ENCODE assay signal across 32 cellular contexts in the genomic region with DNA sequence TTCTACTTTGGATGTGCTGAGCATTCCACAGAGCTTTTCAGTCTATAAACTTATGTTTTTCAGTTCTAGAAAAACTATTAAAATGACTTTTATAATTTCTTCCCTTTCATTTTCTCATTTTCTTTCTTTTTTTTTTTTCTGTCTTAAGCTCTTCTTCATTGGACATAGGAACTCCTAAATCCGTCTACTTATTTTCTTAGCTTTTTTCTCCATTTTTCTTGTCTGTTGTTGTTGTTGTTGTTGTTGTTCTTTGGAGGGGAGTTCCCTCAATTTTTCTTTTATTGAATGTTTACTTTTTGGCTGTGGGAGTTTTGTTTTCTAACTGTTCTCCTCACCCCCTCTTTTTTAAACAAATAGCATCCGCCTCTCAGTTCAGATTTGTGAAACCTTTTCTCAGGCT. TPM values are rescaled to one million over a fixed set of nuclear protein-coding genes. Genes with fewer than 3 reads are reported as not detected.
DNase-seq lines count a peak whose midpoint lies in the region; ATAC-seq, FAIRE-seq and TF ChIP-seq lines count a peak whose summit lies in the region.
"Had no signal": no experiment of that assay in that cellular context is flagged by ENCODE, and none has a peak within 500 bp of the region (broad histone marks: within the 10 kb centered on the region; RNA-seq: fewer than 3 reads in every experiment).

No MANE protein-coding gene starts in this region.

- TF ChIP-seq EP300 in HepG2 (IDR thresholded peaks at IDR 0.05; ENCODE audit: low read depth in 2 of 2, low read length in 2 of 2): no peak
- TF ChIP-seq EP300 in HepG2 (CRISPR knock-in tag; IDR thresholded peaks at IDR 0.05; ENCODE audit: borderline replicate concordance): no peak
- no peak for TF ChIP-seq EP300 in K562 (IDR thresholded peaks at IDR 0.05; ENCODE audit: low read length)

- peaks cover 99% of the 10 kb centered on the region for H3K79me2 ChIP-seq in HepG2 (ENCODE audit: insufficient read depth, low read length)
- H3K79me2 ChIP-seq in K562 (ENCODE audit: control insufficient read depth, insufficient read depth, low read length): peaks cover 95% of the 10 kb centered on the region

- POLR2A ChIA-PET in HepG2 (lab: Yijun Ruan, JAX) (no interaction called here), K562 (lab: Yijun Ruan, JAX) (no interaction called here), RWPE1 (lab: Yijun Ruan, JAX; ENCODE audit: low non-redundant PET) (no interaction called here)

- in situ Hi-C loops in HepG2 (cut with HindIII; ENCODE audit: extremely low pct_ligation_motif_present, low pct_unique_long_range_greater_than_20kb): no loop called here
- in situ Hi-C loops in K562 (cut with MboI): no loop called here

- no peaks in the 10 kb centered on the region for H3K36me3 Mint-ChIP-seq in T-helper 17 cell (ENCODE audit: low read depth)
- H3K36me3 Mint-ChIP-seq: activated naive CD4-positive, alpha-beta T cell treated with anti-CD3 and anti-CD28 coated beads, Interleukin-2, amount 50 U/mL, for 72 hours; CD8-positive, alpha-beta T cell had no signal

- intact Hi-C loops in HepG2 (cut with micrococcal nuclease; ENCODE audit: unreplicated experiment) (loop anchor here (5.0 kb wide), 1 partner anchor 136 kb away; no protein-coding TSS in a partner anchor), right lobe of liver (cut with DNase I) (no loop called here), K562 (cut with micrococcal nuclease) (loop anchor here (5.0 to 10.0 kb wide), 2 partner anchors 68 to 89 kb away; partner anchors contain the start of gene RTTN)

- no peaks in the 10 kb centered on the region for H3K9me1 ChIP-seq in K562 (ENCODE audit: control insufficient read depth, insufficient read depth, low read length)

- no peak for TF ChIP-seq POLR2A in HepG2 (IDR thresholded peaks at IDR 0.05; ENCODE audit: insufficient read depth in 1 of 2, low read depth in 2 of 2, low read length in 2 of 2)
- TF ChIP-seq POLR2A in right lobe of liver (IDR thresholded peaks at IDR 0.05): no peak
- TF ChIP-seq POLR2A in K562 (conservative IDR thresholded peaks at IDR 0.05): no peak

- H2AFZ ChIP-seq in HepG2 (ENCODE audit: low read length) (no peak overlapping the region), K562 (ENCODE audit: low read depth, low read length) (peak overlapping the region; percentile 75)

- peaks cover 37% of the 10 kb centered on the region for H3K27me3 Mint-ChIP-seq in T-helper 17 cell

- FAIRE-seq in HepG2 (lab: Jason Lieb, UNC): no peak
- FAIRE-seq in K562 (lab: Jason Lieb, UNC): no peak
- FAIRE-seq: bronchial epithelial cell, H1 had no signal

- H3K36me3 ChIP-seq in HepG2 (replicated peaks in 1 of 2; ENCODE audit: control insufficient read depth in 1 of 2, insufficient read depth in 2 of 2, low read length in 2 of 2) (peaks cover 0 to 4% of the 10 kb centered on the region in 2 experiments; a peak in 2 of 5 replicates), right lobe of liver (no peaks in the 10 kb centered on the region), K562 (ENCODE audit: control insufficient read depth, insufficient read depth, low read length) (no peaks in the 10 kb centered on the region; the same call in 2 of the 3 replicates)
- H3K36me3 ChIP-seq: esophagus squamous epithelium, gastroesophageal sphincter, thyroid gland had no signal

- no peak for TF ChIP-seq RAD21 in HepG2 (CRISPR knock-in tag; IDR thresholded peaks at IDR 0.05)
- TF ChIP-seq RAD21 in K562 (CRISPR knock-in tag; conservative IDR thresholded peaks at IDR 0.05 in 1 of 2, IDR thresholded peaks at IDR 0.05 in 1 of 2): no peak

- no peaks in the 10 kb centered on the region for H3K27me3 ChIP-seq in HepG2 (ENCODE audit: control insufficient read depth in 1 of 2, insufficient read depth in 2 of 2, low read length in 2 of 2)
- H3K27me3 ChIP-seq in right lobe of liver: no peaks in the 10 kb centered on the region
- H3K27me3 ChIP-seq in K562 (ENCODE audit: control insufficient read depth in 2 of 2, insufficient read depth in 2 of 2, low read length in 2 of 2): no peaks in the 10 kb centered on the region
- H3K27me3 ChIP-seq: esophagus squamous epithelium, gastroesophageal sphincter, thyroid gland had no signal

- no peaks in the 10 kb centered on the region for H3K4me1 Mint-ChIP-seq in T-helper 17 cell
- H3K4me1 Mint-ChIP-seq: B cell had no signal

- TF ChIP-seq CTCF in HepG2 (CRISPR knock-in tag; IDR thresholded peaks at IDR 0.05) (no peak), right lobe of liver (IDR thresholded peaks at IDR 0.05) (no peak), K562 (IDR thresholded peaks at IDR 0.05 in 2 of 3, conservative IDR thresholded peaks at IDR 0.05 in 1 of 3; ENCODE audit: insufficient read depth in 2 of 3, low read depth in 1 of 3, low read length in 3 of 3) (no peak), fibroblast of villous mesenchyme (IDR thresholded peaks at IDR 0.05; ENCODE audit: insufficient read depth, low read depth, low read length) (no peak), RWPE1 (conservative IDR thresholded peaks at IDR 0.05; ENCODE audit: low read depth) (no peak)

- H3K9me3 ChIP-seq in HepG2 (ENCODE audit: low read length) (no peaks in the 10 kb centered on the region), right lobe of liver (no peaks in the 10 kb centered on the region), K562 (replicated peaks; ENCODE audit: control insufficient read depth, insufficient read depth, low read depth, low read length) (no peaks in the 10 kb centered on the region), T-helper 17 cell (ENCODE audit: control insufficient read depth, low read length, poor library complexity, severe bottlenecking) (no peaks in the 10 kb centered on the region)
- H3K9me3 ChIP-seq: esophagus squamous epithelium, gastroesophageal sphincter, thyroid gland had no signal

- H3K9ac ChIP-seq in HepG2 (ENCODE audit: insufficient read depth, low read depth, low read length): peak overlapping the region; percentile 44
- H3K9ac ChIP-seq in K562 (ENCODE audit: insufficient read depth in 1 of 2, low read depth in 2 of 2, low read length in 2 of 2): peak overlapping the region in 1 of 2 experiments; percentile 56; a peak in 3 of 4 replicates

- BruUV-seq in HepG2 (replicated peaks; lab: Mats Ljungman, UMichigan): no TSS peak
- TSS peak; percentile 2 for BruUV-seq in K562 (replicated peaks; lab: Mats Ljungman, UMichigan)

- no peak for DNase-seq in HepG2 (ENCODE audit: low spot score)
- DNase-seq in right lobe of liver: no peak
- no peak for DNase-seq in K562 (ENCODE audit: extremely low read depth in 1 of 4, low spot score in 3 of 4)
- DNase-seq in fibroblast of villous mesenchyme (ENCODE audit: low read depth): peak; percentile 36
- DNase-seq in activated CD4-positive, alpha-beta T cell treated with anti-CD3 and anti-CD28 coated beads for 1 hour: no peak
- DNase-seq in T-helper 17 cell: no peak
- DNase-seq in RWPE1 (ENCODE audit: low spot score): no peak
- DNase-seq: activated CD4-positive, alpha-beta T cell treated with anti-CD3 and anti-CD28 coated beads for 36 hours; activated CD8-positive, alpha-beta memory T cell treated with anti-CD3 and anti-CD28 coated beads for 24 hours; activated T-cell treated with anti-CD3 and anti-CD28 coated beads for 4 hours; amygdala; CD8-positive, alpha-beta T cell; effector memory CD8-positive, alpha-beta T cell; esophagus squamous epithelium; mammary epithelial cell; NCI-H1417; NCI-H2029; NCI-H526 treated with DMSO at 0.1 percent for 48 hours; NK-92 treated with Interleukin-12 subunit alpha and Interleukin-12 subunit beta, amount 100 ng/mL, for 24 hours; PC-3; SHP77; stimulated activated CD4-positive, alpha-beta T cell treated with anti-CD3 and anti-CD28 coated beads, Interleukin-12 subunit alpha, Interleukin-12 subunit beta, amount 100 ng/mL, for 4 hours; stimulated activated CD4-positive, alpha-beta T cell treated with anti-CD3 and anti-CD28 coated beads, Interleukin-2, amount 100 ng/mL, for 48 hours had no signal

- H4K20me1 ChIP-seq in HepG2 (ENCODE audit: insufficient read depth, low read length) (peaks cover 18% of the 10 kb centered on the region), K562 (replicated peaks; ENCODE audit: control insufficient read depth, insufficient read depth, low read length) (peaks cover 8% of the 10 kb centered on the region)

- peak overlapping the region; percentile 81 for H3K4me2 ChIP-seq in HepG2 (ENCODE audit: low read depth, low read length)
- peak overlapping the region; percentile 82 for H3K4me2 ChIP-seq in K562 (ENCODE audit: insufficient read depth, low read length)

- ATAC-seq in HepG2 (no peak), right lobe of liver (no peak), K562 (no peak), HG02759 (IDR thresholded peaks at IDR 0.05; ENCODE audit: unreplicated experiment) (no peak), T-helper 17 cell (no peak)
- ATAC-seq: activated CD4-positive, alpha-beta T cell treated with anti-CD3 and anti-CD28 coated beads for 36 hours; activated naive CD4-positive, alpha-beta T cell treated with anti-CD3 and anti-CD28 coated beads, Interleukin-2, amount 50 U/mL, for 72 hours; CD8-positive, alpha-beta T cell; effector memory CD8-positive, alpha-beta T cell; gastroesophageal sphincter; PC-3; sciatic nerve had no signal

- H3K4me3 ChIP-seq in HepG2 (replicated peaks in 1 of 3; ENCODE audit: insufficient read depth in 1 of 3, low read depth in 2 of 3, low read length in 3 of 3) (peak overlapping the region in 2 of 3 experiments; percentile 29 to 55; a peak in 3 of 6 replicates), right lobe of liver (no peak overlapping the region), K562 (peak overlapping the region; percentile 19; the same call in 1 of the 2 replicates), fibroblast of villous mesenchyme (ENCODE audit: low read depth, low read length) (no peak overlapping the region)
- H3K4me3 ChIP-seq: coronary artery, esophagus squamous epithelium, gastroesophageal sphincter, thyroid gland had no signal

- CTCF ChIA-PET in HepG2 (lab: Yijun Ruan, JAX; ENCODE audit: low intra/inter-chr PET ratio, low total read pairs) (no interaction called here), K562 (lab: Yijun Ruan, JAX; ENCODE audit: low intra/inter-chr PET ratio) (no interaction called here), RWPE1 (lab: Yijun Ruan, JAX) (no interaction called here)

- H3K27ac ChIP-seq in HepG2 (ENCODE audit: extremely low read length, insufficient read depth, low read length) (peak overlapping the region; percentile 59), right lobe of liver (peak overlapping the region in 1 of 3 donors; percentile 29), K562 (ENCODE audit: extremely low read depth, low read depth, low read length) (peak overlapping the region; percentile 65), RWPE1 (no peak overlapping the region)
- H3K27ac ChIP-seq: coronary artery, esophagus squamous epithelium, gastroesophageal sphincter, thyroid gland had no signal

- no peak overlapping the region for H3K27ac Mint-ChIP-seq in T-helper 17 cell
- H3K27ac Mint-ChIP-seq: activated CD4-positive, alpha-beta T cell treated with anti-CD3 and anti-CD28 coated beads for 36 hours; activated naive CD4-positive, alpha-beta T cell treated with anti-CD3 and anti-CD28 coated beads, Interleukin-2, amount 50 U/mL, for 72 hours; B cell; CD8-positive, alpha-beta T cell; effector memory CD8-positive, alpha-beta T cell had no signal

- H3K4me3 Mint-ChIP-seq in T-helper 17 cell: no peak overlapping the region
- H3K4me3 Mint-ChIP-seq: activated CD4-positive, alpha-beta T cell treated with anti-CD3 and anti-CD28 coated beads for 36 hours; B cell; CD8-positive, alpha-beta T cell; effector memory CD8-positive, alpha-beta T cell had no signal

- H3K4me1 ChIP-seq in HepG2 (ENCODE audit: insufficient read depth, low read length): peaks cover 67% of the 10 kb centered on the region
- H3K4me1 ChIP-seq in right lobe of liver: peaks cover 0 to 39% (median 20%) of the 10 kb centered on the region in 4 donors
- H3K4me1 ChIP-seq in K562 (replicated peaks in 1 of 2; ENCODE audit: control insufficient read depth in 2 of 2, insufficient read depth in 2 of 2, low read length in 2 of 2): peaks cover 7 to 19% of the 10 kb centered on the region in 2 experiments; a peak in 4 of 5 replicates

- 58% methylated on average over 2 of the region's 2 CpGs for WGBS in HepG2 (ENCODE audit: low lambda C conversion rate)
- WGBS in right lobe of liver (ENCODE audit: insufficient coverage, low coverage, low lambda C conversion rate, missing lambda C conversion rate): 55% methylated on average over 2 of the region's 2 CpGs
- 40% methylated on average over 1 of the region's 2 CpGs for WGBS in K562 (ENCODE audit: insufficient coverage, low coverage, missing lambda C conversion rate)

RNA-seq across cellular contexts. Expression of gene SOCS6, which starts 7.9 kb away (rescaled TPM):
- total RNA-seq in HepG2 (2016; rRNA removed; fragmentation: Illumina TruSeq; extraction: Trizol) (38.3 and 49.0 TPM in 2 replicates), right lobe of liver (10 to 100 TPM; 11.7 to 18.0 (median 14.0) TPM), K562 (2014; rRNA removed) (3.2 and 3.3 TPM in 2 replicates), K562 (2014; rRNA removed; fragmentation: Illumina TruSeq; extraction: Trizol) (5.7 and 7.2 TPM in 2 replicates), K562 (2015; rRNA removed; fragmentation: Illumina TruSeq; extraction: Trizol) (7.1 and 7.5 TPM in 2 replicates), K562 (2021) (5.8 and 6.6 TPM in 2 replicates), fibroblast of villous mesenchyme (30.9 and 34.5 TPM in 2 replicates), T-helper 17 cell (1 to 10 TPM in 1 of 2 donors, under 1 TPM in 1; 0.87 to 2.9 TPM)
- 5.6 and 6.6 TPM in 2 replicates for total RNA-seq in HepG2 (2016; cell fraction: cytosol; rRNA removed; fragmentation: Illumina TruSeq; extraction: Trizol; ENCODE audit: low read depth)
- total RNA-seq in HepG2 (2016; cell fraction: insoluble cytoplasmic fraction; rRNA removed; fragmentation: Illumina TruSeq; extraction: Trizol): 37.6 and 47.6 TPM in 2 replicates
- total RNA-seq in HepG2 (2016; cell fraction: membrane; rRNA removed; fragmentation: Illumina TruSeq; extraction: Trizol): 27.3 and 28.4 TPM in 2 replicates
- 30.4 and 31.8 TPM in 2 replicates for total RNA-seq in HepG2 (2016; cell fraction: nucleus; rRNA removed; fragmentation: Illumina TruSeq; extraction: Trizol)
- polyA plus RNA-seq in HepG2 (2011; rRNA removed) (16.4 and 18.6 TPM in 2 replicates), K562 (2011; rRNA removed) (5.0 and 5.6 TPM in 2 replicates), K562 (2014; fragmentation: Illumina TruSeq; extraction: Trizol) (5.2 and 6.1 TPM in 2 replicates), K562 (2014; fragmentation: Nextera tagmentation; extraction: Ambion mirVana) (1 to 10 TPM; 2.5 to 3.4 TPM), K562 (2014; rRNA removed) (3.4 and 3.9 TPM in 2 replicates)
- polyA plus RNA-seq in HepG2 (2011; cell fraction: cytosol; rRNA removed): 12.9 and 16.3 TPM in 2 replicates
- polyA plus RNA-seq in HepG2 (2011; cell fraction: nucleus; rRNA removed): 11.7 and 13.4 TPM in 2 replicates
- polyA plus RNA-seq in HepG2 (2012): 16.0 and 19.4 TPM in 2 replicates
- 3.9 and 4.2 TPM in 2 replicates for polyA plus RNA-seq in HepG2 (2016; cell fraction: cytosol; fragmentation: Illumina TruSeq; extraction: Trizol; ENCODE audit: low read depth)
- 29.0 and 32.7 TPM in 2 replicates for polyA plus RNA-seq in HepG2 (2016; cell fraction: insoluble cytoplasmic fraction; fragmentation: Illumina TruSeq; extraction: Trizol; ENCODE audit: low read depth)
- 13.0 and 13.4 TPM in 2 replicates for polyA plus RNA-seq in HepG2 (2016; cell fraction: membrane; fragmentation: Illumina TruSeq; extraction: Trizol; ENCODE audit: low read depth)
- 29.4 and 30.4 TPM in 2 replicates for polyA plus RNA-seq in HepG2 (2016; cell fraction: nucleus; fragmentation: Illumina TruSeq; extraction: Trizol; ENCODE audit: insufficient read depth, low read depth)
- 25.5 and 66.8 TPM in 2 replicates for polyA minus RNA-seq in HepG2 (2011; rRNA and poly(A)+ RNA removed; ENCODE audit: low replicate concordance)
- polyA minus RNA-seq in HepG2 (2011; cell fraction: cytosol; rRNA and poly(A)+ RNA removed): 23.0 and 28.6 TPM in 2 replicates
- polyA minus RNA-seq in HepG2 (2011; cell fraction: nucleus; rRNA and poly(A)+ RNA removed): 53.8 and 56.2 TPM in 2 replicates
- total RNA-seq in K562 (2011; cell fraction: chromatin; rRNA removed; ENCODE audit: low replicate concordance): 5.4 and 9.7 TPM in 2 replicates
- 3.0 and 3.8 TPM in 2 replicates for total RNA-seq in K562 (2011; cell fraction: nucleolus; rRNA removed)
- total RNA-seq in K562 (2011; cell fraction: nucleoplasm; rRNA removed): 3.7 and 4.3 TPM in 2 replicates
- polyA plus RNA-seq in K562 (2011; cell fraction: cytosol; rRNA removed): 3.5 and 4.0 TPM in 2 replicates
- 3.0 and 4.3 TPM in 2 replicates for polyA plus RNA-seq in K562 (2011; cell fraction: nucleus; rRNA removed)
- 3.9 and 4.4 TPM in 2 replicates for polyA plus RNA-seq in K562 (2012)
- 11.2 and 14.2 TPM in 2 replicates for polyA minus RNA-seq in K562 (2011; rRNA and poly(A)+ RNA removed)
- polyA minus RNA-seq in K562 (2011; cell fraction: cytosol; rRNA and poly(A)+ RNA removed): 5.0 and 8.2 TPM in 2 replicates
- polyA minus RNA-seq in K562 (2011; cell fraction: nucleus; rRNA and poly(A)+ RNA removed): 3.6 and 8.1 TPM in 2 replicates

Comparison
In these comparisons a context has a peak if more than half of its experiments do, and no peak if none do; other contexts are left out.
1. H3K4me3 ChIP-seq: peak in HepG2 (2 of 3) and K562 (single experiment); none in right lobe of liver (0 of 3) and fibroblast of villous mesenchyme (single experiment).
2. intact Hi-C loops: an anchor here in HepG2 (5.0 kb wide) and K562 (5.0 to 10.0 kb wide); none called in right lobe of liver.
3. Of the 241 proteins assayed by ChIP-seq in both HepG2 and K562: peak only in HepG2: none; only in K562: ZNF512; in both: none; in neither: 240.